In the genomic region with DNA sequence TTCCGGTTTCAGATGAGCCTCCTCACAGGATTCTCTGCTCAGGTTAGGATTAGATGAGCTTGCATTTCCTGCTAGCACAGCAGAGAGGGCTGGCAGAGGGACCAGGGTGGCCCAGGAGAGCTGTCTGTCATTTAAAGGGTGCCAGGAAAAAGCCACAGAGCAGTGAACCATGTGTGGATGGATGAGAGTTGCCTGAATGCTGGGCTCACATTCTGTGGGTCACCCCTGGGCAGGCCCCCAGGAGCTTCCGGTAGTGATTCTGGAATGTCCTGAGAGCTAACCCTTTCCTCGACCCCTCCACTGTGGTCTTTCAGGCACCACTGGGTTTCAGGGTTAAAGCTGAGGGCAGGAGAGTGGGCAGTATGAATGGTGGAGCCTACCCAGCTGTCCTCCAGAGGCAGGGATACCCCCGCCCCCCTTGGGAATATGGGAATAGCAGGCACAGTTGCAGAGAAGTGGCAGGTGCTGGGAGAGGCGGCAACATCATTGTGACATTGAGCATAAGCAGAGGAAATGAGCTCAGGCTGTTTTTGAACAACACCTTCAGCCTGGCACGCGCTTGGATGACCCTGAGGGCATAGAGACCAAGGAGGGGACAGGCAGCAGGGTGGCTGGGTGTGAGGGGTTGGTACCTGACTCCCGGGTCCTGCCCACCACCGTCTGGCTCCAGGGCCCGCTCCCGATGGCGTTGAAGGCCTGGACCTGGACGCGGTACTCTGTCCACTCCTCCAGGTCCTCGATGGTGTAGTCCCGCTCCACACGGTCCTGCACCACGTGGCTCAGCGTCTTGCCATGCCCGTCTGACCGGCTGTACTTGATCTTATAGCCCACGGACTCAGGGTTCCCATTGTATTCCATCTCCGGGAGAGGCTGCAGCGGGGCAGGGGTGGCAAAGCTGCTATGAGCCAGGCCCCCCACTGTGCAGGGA, we compare ENCODE assay signal across 2 cellular contexts.
TF ChIP-seq lines count a peak whose summit lies in the region.

No MANE protein-coding gene starts in this region.

TF ChIP-seq in Ishikawa, 13 proteins besides CTCF, POLR2A, EP300 and RAD21 (continued from another document):
- TF ChIP-seq YY1 (IDR thresholded peaks at IDR 0.05; ENCODE audit: low read depth) (no peak), TAF1 (IDR thresholded peaks at IDR 0.05; ENCODE audit: low read depth) (no peak), CREB1 (IDR thresholded peaks at IDR 0.05; ENCODE audit: low read depth) (no peak)
- TF ChIP-seq, protein P1, sequence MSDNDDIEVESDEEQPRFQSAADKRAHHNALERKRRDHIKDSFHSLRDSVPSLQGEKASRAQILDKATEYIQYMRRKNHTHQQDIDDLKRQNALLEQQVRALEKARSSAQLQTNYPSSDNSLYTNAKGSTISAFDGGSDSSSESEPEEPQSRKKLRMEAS (IDR thresholded peaks at IDR 0.05) = peak; percentile 99
- TF ChIP-seq, protein P2, sequence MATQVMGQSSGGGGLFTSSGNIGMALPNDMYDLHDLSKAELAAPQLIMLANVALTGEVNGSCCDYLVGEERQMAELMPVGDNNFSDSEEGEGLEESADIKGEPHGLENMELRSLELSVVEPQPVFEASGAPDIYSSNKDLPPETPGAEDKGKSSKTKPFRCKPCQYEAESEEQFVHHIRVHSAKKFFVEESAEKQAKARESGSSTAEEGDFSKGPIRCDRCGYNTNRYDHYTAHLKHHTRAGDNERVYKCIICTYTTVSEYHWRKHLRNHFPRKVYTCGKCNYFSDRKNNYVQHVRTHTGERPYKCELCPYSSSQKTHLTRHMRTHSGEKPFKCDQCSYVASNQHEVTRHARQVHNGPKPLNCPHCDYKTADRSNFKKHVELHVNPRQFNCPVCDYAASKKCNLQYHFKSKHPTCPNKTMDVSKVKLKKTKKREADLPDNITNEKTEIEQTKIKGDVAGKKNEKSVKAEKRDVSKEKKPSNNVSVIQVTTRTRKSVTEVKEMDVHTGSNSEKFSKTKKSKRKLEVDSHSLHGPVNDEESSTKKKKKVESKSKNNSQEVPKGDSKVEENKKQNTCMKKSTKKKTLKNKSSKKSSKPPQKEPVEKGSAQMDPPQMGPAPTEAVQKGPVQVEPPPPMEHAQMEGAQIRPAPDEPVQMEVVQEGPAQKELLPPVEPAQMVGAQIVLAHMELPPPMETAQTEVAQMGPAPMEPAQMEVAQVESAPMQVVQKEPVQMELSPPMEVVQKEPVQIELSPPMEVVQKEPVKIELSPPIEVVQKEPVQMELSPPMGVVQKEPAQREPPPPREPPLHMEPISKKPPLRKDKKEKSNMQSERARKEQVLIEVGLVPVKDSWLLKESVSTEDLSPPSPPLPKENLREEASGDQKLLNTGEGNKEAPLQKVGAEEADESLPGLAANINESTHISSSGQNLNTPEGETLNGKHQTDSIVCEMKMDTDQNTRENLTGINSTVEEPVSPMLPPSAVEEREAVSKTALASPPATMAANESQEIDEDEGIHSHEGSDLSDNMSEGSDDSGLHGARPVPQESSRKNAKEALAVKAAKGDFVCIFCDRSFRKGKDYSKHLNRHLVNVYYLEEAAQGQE (IDR thresholded peaks at IDR 0.05; ENCODE audit: low read depth) = no peak
- TF ChIP-seq, protein P3, sequence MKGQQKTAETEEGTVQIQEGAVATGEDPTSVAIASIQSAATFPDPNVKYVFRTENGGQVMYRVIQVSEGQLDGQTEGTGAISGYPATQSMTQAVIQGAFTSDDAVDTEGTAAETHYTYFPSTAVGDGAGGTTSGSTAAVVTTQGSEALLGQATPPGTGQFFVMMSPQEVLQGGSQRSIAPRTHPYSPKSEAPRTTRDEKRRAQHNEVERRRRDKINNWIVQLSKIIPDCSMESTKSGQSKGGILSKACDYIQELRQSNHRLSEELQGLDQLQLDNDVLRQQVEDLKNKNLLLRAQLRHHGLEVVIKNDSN (IDR thresholded peaks at IDR 0.05) = peak; percentile 82

TF ChIP-seq in SK-N-SH, 30 proteins besides CTCF, POLR2A, EP300 and RAD21 (continued from another document):
- TF ChIP-seq, protein P3 (IDR thresholded peaks at IDR 0.05; ENCODE audit: borderline replicate concordance, low read depth) = no peak
- TF ChIP-seq, protein P4, sequence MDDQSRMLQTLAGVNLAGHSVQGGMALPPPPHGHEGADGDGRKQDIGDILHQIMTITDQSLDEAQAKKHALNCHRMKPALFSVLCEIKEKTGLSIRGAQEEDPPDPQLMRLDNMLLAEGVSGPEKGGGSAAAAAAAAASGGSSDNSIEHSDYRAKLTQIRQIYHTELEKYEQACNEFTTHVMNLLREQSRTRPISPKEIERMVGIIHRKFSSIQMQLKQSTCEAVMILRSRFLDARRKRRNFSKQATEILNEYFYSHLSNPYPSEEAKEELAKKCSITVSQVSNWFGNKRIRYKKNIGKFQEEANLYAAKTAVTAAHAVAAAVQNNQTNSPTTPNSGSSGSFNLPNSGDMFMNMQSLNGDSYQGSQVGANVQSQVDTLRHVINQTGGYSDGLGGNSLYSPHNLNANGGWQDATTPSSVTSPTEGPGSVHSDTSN (IDR thresholded peaks at IDR 0.05) = no peak
- TF ChIP-seq FOXJ3 (CRISPR knock-in tag; IDR thresholded peaks at IDR 0.05) = no peak
- TF ChIP-seq TCF12 (IDR thresholded peaks at IDR 0.05) = no peak
- TF ChIP-seq, protein P5, sequence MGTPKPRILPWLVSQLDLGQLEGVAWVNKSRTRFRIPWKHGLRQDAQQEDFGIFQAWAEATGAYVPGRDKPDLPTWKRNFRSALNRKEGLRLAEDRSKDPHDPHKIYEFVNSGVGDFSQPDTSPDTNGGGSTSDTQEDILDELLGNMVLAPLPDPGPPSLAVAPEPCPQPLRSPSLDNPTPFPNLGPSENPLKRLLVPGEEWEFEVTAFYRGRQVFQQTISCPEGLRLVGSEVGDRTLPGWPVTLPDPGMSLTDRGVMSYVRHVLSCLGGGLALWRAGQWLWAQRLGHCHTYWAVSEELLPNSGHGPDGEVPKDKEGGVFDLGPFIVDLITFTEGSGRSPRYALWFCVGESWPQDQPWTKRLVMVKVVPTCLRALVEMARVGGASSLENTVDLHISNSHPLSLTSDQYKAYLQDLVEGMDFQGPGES (IDR thresholded peaks at IDR 0.05; ENCODE audit: low read depth, low read length) = no peak
- TF ChIP-seq, protein P2 (IDR thresholded peaks at IDR 0.05; ENCODE audit: low read depth, low read length) = no peak
